1 cellular context compared by ENCODE assay signal in genomic region chr2:111100765-111101162, GRCh38.
TF ChIP-seq lines count a peak whose summit lies in the region.

No MANE protein-coding gene starts in this region.

TF ChIP-seq in HCT116, 20 proteins besides CTCF, POLR2A, EP300 and RAD21 (continued from another document):
- TF ChIP-seq TCF7L2 (IDR thresholded peaks at IDR 0.05; ENCODE audit: borderline replicate concordance, extremely low read depth, insufficient read depth, insufficient read length) (no peak), EZH2 (IDR thresholded peaks at IDR 0.05) (no peak)
TF ChIP-seq in HCT116: peak in this region for 4.
